In the genomic region with DNA sequence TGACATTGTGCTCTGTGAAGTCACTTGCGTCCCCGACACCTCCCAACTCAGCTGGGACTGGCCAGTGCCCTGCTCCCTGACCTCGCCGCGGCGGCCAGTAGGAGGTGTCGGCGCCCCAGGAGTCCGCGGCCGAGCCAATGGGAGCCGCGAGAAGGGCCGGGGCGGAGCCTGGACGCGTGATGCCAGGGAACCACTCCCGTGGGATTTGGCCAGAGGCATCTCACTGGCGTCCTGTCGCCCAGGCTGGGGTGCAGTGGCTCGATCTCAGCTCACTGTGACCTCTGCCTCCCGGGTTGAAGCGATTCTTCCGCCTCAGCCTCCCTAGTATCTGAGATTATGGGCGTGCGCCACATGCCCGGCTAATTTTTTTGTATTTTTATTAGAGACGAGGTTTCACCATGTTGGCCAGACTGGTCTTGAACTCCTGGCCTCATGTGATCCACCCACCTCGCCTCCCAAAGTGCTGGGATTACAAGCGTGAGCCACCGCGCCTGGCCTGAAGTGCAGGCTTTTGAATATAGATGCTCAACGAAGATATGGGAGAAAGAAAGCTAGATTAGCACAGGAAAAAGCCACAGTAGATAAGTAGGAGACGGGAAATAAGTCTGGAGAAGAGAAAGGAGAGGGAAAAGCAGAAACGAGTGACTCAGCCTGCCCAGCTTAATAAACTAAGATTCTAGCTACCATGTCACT, we compare ENCODE assay signal across 1 cellular context.
TF ChIP-seq lines count a peak whose summit lies in the region.

No MANE protein-coding gene starts in this region.

TF ChIP-seq in HepG2, 621 proteins besides CTCF, POLR2A, EP300 and RAD21 (continued from another document and continues in another):
- TF ChIP-seq, protein P1, sequence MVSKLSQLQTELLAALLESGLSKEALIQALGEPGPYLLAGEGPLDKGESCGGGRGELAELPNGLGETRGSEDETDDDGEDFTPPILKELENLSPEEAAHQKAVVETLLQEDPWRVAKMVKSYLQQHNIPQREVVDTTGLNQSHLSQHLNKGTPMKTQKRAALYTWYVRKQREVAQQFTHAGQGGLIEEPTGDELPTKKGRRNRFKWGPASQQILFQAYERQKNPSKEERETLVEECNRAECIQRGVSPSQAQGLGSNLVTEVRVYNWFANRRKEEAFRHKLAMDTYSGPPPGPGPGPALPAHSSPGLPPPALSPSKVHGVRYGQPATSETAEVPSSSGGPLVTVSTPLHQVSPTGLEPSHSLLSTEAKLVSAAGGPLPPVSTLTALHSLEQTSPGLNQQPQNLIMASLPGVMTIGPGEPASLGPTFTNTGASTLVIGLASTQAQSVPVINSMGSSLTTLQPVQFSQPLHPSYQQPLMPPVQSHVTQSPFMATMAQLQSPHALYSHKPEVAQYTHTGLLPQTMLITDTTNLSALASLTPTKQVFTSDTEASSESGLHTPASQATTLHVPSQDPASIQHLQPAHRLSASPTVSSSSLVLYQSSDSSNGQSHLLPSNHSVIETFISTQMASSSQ (IDR thresholded peaks at IDR 0.05; ENCODE audit: low read depth) = no peak
- TF ChIP-seq, protein P1 (CRISPR knock-in tag; IDR thresholded peaks at IDR 0.05; ENCODE audit: borderline replicate concordance) = peak; percentile 38; the same call in 1 of the 2 replicates
- TF ChIP-seq POLR2G (IDR thresholded peaks at IDR 0.05; ENCODE audit: low read depth, low read length) (peak; percentile 93), ADNP (CRISPR knock-in tag; IDR thresholded peaks at IDR 0.05) (no peak), SMARCC2 (IDR thresholded peaks at IDR 0.05) (no peak), ZSCAN30 (CRISPR knock-in tag; IDR thresholded peaks at IDR 0.05) (no peak), SALL1 (CRISPR knock-in tag; IDR thresholded peaks at IDR 0.05) (peak; percentile 66), HES4 (CRISPR knock-in tag; IDR thresholded peaks at IDR 0.05; ENCODE audit: borderline replicate concordance) (peak; percentile 62; the same call in 1 of the 2 replicates), ELF3 (CRISPR knock-in tag; IDR thresholded peaks at IDR 0.05) (0 out of 2 replicates have a peak, but pooled peaks have one; percentile 8), TBX2 (CRISPR knock-in tag; IDR thresholded peaks at IDR 0.05; ENCODE audit: borderline replicate concordance) (peak; percentile 82), SIN3B (IDR thresholded peaks at IDR 0.05; ENCODE audit: low read length) (no peak), ARNTL (CRISPR knock-in tag; IDR thresholded peaks at IDR 0.05) (0 out of 2 replicates have a peak, but pooled peaks have one; percentile 27), ZFP90 (CRISPR knock-in tag; IDR thresholded peaks at IDR 0.05; ENCODE audit: borderline replicate concordance) (0 out of 2 replicates have a peak, but pooled peaks have one; percentile 28), ZSCAN21 (CRISPR knock-in tag; IDR thresholded peaks at IDR 0.05; ENCODE audit: borderline replicate concordance) (peak; percentile 67; the same call in 1 of the 2 replicates), ZNF652 (CRISPR knock-in tag; IDR thresholded peaks at IDR 0.05; ENCODE audit: borderline replicate concordance, low read depth) (no peak), EZH2 (conservative IDR thresholded peaks at IDR 0.05; ENCODE audit: low read depth, low read length) (no peak), NCOA2 (CRISPR knock-in tag; IDR thresholded peaks at IDR 0.05) (no peak), EHMT2 (IDR thresholded peaks at IDR 0.05; ENCODE audit: borderline replicate concordance, low read depth, low read length) (no peak), ZBTB1 (CRISPR knock-in tag; IDR thresholded peaks at IDR 0.05; ENCODE audit: borderline replicate concordance) (no peak), NFE2L1 (CRISPR knock-in tag; IDR thresholded peaks at IDR 0.05; ENCODE audit: borderline replicate concordance) (no peak), YEATS4 (CRISPR knock-in tag; IDR thresholded peaks at IDR 0.05; ENCODE audit: borderline replicate concordance) (peak; percentile 18; the same call in 1 of the 2 replicates), WIZ (CRISPR knock-in tag; IDR thresholded peaks at IDR 0.05) (peak; percentile 30; the same call in 1 of the 2 replicates), HOXA9 (CRISPR knock-in tag; IDR thresholded peaks at IDR 0.05; ENCODE audit: borderline replicate concordance) (no peak), SP2 (CRISPR knock-in tag; IDR thresholded peaks at IDR 0.05) (peak; percentile 73), RARA (CRISPR knock-in tag; IDR thresholded peaks at IDR 0.05) (peak; percentile 64; the same call in 1 of the 2 replicates), JUNB (CRISPR knock-in tag; IDR thresholded peaks at IDR 0.05; ENCODE audit: borderline replicate concordance) (no peak), HNRNPL (IDR thresholded peaks at IDR 0.05; ENCODE audit: low read depth, low read length) (0 out of 2 replicates have a peak, but pooled peaks have one; percentile 57), ZNF232 (CRISPR knock-in tag; IDR thresholded peaks at IDR 0.05; ENCODE audit: borderline replicate concordance) (0 out of 2 replicates have a peak, but pooled peaks have one; percentile 43), ZFP82 (CRISPR knock-in tag; IDR thresholded peaks at IDR 0.05; ENCODE audit: borderline replicate concordance) (no peak), ATRX (CRISPR knock-in tag; IDR thresholded peaks at IDR 0.05; ENCODE audit: borderline replicate concordance) (no peak), HDAC1 (CRISPR knock-in tag; IDR thresholded peaks at IDR 0.05) (peak; percentile 73)
- TF ChIP-seq, protein P2, sequence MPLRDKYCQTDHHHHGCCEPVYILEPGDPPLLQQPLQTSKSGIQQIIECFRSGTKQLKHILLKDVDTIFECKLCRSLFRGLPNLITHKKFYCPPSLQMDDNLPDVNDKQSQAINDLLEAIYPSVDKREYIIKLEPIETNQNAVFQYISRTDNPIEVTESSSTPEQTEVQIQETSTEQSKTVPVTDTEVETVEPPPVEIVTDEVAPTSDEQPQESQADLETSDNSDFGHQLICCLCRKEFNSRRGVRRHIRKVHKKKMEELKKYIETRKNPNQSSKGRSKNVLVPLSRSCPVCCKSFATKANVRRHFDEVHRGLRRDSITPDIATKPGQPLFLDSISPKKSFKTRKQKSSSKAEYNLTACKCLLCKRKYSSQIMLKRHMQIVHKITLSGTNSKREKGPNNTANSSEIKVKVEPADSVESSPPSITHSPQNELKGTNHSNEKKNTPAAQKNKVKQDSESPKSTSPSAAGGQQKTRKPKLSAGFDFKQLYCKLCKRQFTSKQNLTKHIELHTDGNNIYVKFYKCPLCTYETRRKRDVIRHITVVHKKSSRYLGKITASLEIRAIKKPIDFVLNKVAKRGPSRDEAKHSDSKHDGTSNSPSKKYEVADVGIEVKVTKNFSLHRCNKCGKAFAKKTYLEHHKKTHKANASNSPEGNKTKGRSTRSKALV (CRISPR knock-in tag; IDR thresholded peaks at IDR 0.05) = no peak
- TF ChIP-seq, protein P3, sequence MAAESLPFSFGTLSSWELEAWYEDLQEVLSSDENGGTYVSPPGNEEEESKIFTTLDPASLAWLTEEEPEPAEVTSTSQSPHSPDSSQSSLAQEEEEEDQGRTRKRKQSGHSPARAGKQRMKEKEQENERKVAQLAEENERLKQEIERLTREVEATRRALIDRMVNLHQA (CRISPR knock-in tag; IDR thresholded peaks at IDR 0.05) = no peak
- TF ChIP-seq, protein P4, sequence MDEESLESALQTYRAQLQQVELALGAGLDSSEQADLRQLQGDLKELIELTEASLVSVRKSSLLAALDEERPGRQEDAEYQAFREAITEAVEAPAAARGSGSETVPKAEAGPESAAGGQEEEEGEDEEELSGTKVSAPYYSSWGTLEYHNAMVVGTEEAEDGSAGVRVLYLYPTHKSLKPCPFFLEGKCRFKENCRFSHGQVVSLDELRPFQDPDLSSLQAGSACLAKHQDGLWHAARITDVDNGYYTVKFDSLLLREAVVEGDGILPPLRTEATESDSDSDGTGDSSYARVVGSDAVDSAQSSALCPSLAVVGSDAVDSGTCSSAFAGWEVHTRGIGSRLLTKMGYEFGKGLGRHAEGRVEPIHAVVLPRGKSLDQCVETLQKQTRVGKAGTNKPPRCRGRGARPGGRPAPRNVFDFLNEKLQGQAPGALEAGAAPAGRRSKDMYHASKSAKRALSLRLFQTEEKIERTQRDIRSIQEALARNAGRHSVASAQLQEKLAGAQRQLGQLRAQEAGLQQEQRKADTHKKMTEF (CRISPR knock-in tag; IDR thresholded peaks at IDR 0.05) = peak; percentile 67
- TF ChIP-seq, protein P5, sequence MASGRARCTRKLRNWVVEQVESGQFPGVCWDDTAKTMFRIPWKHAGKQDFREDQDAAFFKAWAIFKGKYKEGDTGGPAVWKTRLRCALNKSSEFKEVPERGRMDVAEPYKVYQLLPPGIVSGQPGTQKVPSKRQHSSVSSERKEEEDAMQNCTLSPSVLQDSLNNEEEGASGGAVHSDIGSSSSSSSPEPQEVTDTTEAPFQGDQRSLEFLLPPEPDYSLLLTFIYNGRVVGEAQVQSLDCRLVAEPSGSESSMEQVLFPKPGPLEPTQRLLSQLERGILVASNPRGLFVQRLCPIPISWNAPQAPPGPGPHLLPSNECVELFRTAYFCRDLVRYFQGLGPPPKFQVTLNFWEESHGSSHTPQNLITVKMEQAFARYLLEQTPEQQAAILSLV (CRISPR knock-in tag; IDR thresholded peaks at IDR 0.05; ENCODE audit: borderline replicate concordance) = 0 out of 2 replicates have a peak, but pooled peaks have one; percentile 23
- TF ChIP-seq, protein P6, sequence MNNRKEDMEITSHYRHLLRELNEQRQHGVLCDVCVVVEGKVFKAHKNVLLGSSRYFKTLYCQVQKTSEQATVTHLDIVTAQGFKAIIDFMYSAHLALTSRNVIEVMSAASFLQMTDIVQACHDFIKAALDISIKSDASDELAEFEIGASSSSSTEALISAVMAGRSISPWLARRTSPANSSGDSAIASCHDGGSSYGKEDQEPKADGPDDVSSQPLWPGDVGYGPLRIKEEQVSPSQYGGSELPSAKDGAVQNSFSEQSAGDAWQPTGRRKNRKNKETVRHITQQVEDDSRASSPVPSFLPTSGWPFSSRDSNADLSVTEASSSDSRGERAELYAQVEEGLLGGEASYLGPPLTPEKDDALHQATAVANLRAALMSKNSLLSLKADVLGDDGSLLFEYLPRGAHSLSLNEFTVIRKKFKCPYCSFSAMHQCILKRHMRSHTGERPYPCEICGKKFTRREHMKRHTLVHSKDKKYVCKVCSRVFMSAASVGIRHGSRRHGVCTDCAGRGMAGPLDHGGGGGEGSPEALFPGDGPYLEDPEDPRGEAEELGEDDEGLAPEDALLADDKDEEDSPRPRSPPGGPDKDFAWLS (CRISPR knock-in tag; IDR thresholded peaks at IDR 0.05; ENCODE audit: borderline replicate concordance) = no peak
- TF ChIP-seq, protein P7, sequence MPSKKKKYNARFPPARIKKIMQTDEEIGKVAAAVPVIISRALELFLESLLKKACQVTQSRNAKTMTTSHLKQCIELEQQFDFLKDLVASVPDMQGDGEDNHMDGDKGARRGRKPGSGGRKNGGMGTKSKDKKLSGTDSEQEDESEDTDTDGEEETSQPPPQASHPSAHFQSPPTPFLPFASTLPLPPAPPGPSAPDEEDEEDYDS (CRISPR knock-in tag; IDR thresholded peaks at IDR 0.05) = peak; percentile 86
- TF ChIP-seq, protein P8, sequence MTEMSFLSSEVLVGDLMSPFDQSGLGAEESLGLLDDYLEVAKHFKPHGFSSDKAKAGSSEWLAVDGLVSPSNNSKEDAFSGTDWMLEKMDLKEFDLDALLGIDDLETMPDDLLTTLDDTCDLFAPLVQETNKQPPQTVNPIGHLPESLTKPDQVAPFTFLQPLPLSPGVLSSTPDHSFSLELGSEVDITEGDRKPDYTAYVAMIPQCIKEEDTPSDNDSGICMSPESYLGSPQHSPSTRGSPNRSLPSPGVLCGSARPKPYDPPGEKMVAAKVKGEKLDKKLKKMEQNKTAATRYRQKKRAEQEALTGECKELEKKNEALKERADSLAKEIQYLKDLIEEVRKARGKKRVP (CRISPR knock-in tag; IDR thresholded peaks at IDR 0.05) = no peak
- TF ChIP-seq, protein P9, sequence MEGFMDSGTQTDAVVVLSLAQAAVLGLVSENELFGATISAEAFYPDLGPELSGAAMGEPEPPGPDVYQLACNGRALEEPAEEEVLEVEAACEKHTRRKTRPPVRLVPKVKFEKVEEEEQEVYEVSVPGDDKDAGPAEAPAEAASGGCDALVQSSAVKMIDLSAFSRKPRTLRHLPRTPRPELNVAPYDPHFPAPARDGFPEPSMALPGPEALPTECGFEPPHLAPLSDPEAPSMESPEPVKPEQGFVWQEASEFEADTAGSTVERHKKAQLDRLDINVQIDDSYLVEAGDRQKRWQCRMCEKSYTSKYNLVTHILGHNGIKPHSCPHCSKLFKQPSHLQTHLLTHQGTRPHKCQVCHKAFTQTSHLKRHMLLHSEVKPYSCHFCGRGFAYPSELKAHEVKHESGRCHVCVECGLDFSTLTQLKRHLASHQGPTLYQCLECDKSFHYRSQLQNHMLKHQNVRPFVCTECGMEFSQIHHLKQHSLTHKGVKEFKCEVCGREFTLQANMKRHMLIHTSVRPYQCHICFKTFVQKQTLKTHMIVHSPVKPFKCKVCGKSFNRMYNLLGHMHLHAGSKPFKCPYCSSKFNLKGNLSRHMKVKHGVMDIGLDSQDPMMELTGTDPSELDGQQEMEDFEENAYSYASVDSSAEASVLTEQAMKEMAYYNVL (CRISPR knock-in tag; IDR thresholded peaks at IDR 0.05; ENCODE audit: borderline replicate concordance) = no peak
- TF ChIP-seq, protein P10, sequence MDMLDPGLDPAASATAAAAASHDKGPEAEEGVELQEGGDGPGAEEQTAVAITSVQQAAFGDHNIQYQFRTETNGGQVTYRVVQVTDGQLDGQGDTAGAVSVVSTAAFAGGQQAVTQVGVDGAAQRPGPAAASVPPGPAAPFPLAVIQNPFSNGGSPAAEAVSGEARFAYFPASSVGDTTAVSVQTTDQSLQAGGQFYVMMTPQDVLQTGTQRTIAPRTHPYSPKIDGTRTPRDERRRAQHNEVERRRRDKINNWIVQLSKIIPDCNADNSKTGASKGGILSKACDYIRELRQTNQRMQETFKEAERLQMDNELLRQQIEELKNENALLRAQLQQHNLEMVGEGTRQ (IDR thresholded peaks at IDR 0.05; ENCODE audit: low read depth, low read length) = peak; percentile 20; the same call in 1 of the 2 replicates
- TF ChIP-seq, protein P10 (CRISPR knock-in tag; IDR thresholded peaks at IDR 0.05; ENCODE audit: borderline replicate concordance) = peak; percentile 45; the same call in 1 of the 2 replicates
- TF ChIP-seq, protein P11, sequence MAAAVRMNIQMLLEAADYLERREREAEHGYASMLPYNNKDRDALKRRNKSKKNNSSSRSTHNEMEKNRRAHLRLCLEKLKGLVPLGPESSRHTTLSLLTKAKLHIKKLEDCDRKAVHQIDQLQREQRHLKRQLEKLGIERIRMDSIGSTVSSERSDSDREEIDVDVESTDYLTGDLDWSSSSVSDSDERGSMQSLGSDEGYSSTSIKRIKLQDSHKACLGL (CRISPR knock-in tag; IDR thresholded peaks at IDR 0.05) = 0 out of 2 replicates have a peak, but pooled peaks have one; percentile 21
